In the genomic region with DNA sequence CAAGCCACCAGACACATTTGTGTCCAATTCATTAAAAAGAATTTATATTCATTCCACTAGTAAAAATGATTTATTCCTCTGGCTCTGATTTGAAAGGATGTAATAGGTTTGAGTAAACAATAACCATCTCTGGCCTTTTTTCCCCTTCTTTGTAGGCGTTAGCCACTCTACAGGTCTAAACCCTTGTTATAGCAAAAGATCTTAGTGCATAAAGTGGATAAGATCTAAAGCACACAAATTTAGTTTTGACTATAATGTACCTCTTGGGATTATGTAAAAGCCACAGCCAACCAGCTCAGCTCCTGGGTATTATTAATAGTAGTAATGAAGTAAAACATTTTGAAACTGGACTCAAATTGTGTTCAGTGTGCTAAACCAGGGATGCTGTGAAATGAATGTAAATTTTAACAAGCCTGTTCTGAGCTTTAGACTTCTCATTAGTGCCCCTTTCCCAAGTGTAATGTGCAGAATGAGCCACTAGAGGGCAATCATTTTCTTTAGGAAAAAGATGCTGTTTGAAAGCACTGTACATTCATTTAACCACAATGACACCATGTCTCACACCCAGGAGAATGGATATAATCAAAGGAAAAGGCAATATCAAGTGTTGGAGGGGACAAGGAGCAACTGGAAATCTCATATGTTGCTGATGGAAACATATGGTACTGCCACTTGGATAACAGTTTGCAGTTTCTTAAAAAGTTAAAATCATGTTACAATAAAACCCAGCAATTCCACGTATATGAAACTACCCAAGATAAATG, we compare ENCODE assay signal across 8 cellular contexts.
DNase-seq lines count a peak whose midpoint lies in the region; ATAC-seq, FAIRE-seq and TF ChIP-seq lines count a peak whose summit lies in the region.

No MANE protein-coding gene starts in this region.

- POLR2A ChIA-PET in BJ (lab: Charles Lee) = no interaction called here
- POLR2A ChIA-PET in naive thymus-derived CD8-positive, alpha-beta T cell (lab: Charles Lee) = interaction anchor here (0.6 to 1.8 kb wide), 2 partner anchors 13 to 85 kb away, joined by 5 to 6 read pairs; no protein-coding TSS in a partner anchor

- peaks cover 0 to 6% (median under 1%) of the 10 kb centered on the region in 4 donors for H3K4me1 Mint-ChIP-seq in naive thymus-derived CD8-positive, alpha-beta T cell

- no peak for TF ChIP-seq POLR2A in esophagus squamous epithelium (IDR thresholded peaks at IDR 0.05)

- H3K27ac ChIP-seq in esophagus squamous epithelium = no peak overlapping the region

- no peaks in the 10 kb centered on the region for H3K36me3 ChIP-seq in BJ (ENCODE audit: control insufficient read depth, insufficient read depth, low read length)
- peaks cover 0 to 5% (median 0%) of the 10 kb centered on the region in 3 donors for H3K36me3 ChIP-seq in esophagus squamous epithelium

- DNase-seq in BJ (ENCODE audit: low read depth) = peak; percentile 23
- DNase-seq in NCI-H345 treated with DMSO at 0.1 percent for 48 hours (lab: John Stamatoyannopoulos, UW; ENCODE audit: unreplicated experiment) = peak; percentile 22
- DNase-seq in activated CD4-positive, alpha-beta T cell treated with anti-CD3 and anti-CD28 coated beads for 48 hours = peak; percentile 50
- no peak for DNase-seq in esophagus squamous epithelium (lab: John Stamatoyannopoulos, UW)
- peak in 9 of 10 donors; percentile 9 to 73 (median 54) for DNase-seq in naive thymus-derived CD8-positive, alpha-beta T cell
- peak; percentile 46 for DNase-seq in urothelium cell line (ENCODE audit: low spot score)

- whole genome bisulfite sequencing in esophagus squamous epithelium, 2 donors = 34 to 40% methylated on average over 2 of the region's 2 CpGs

- no peaks in the 10 kb centered on the region for H3K36me3 Mint-ChIP-seq in naive thymus-derived CD8-positive, alpha-beta T cell

- H3K4me3 Mint-ChIP-seq in naive thymus-derived CD8-positive, alpha-beta T cell = no peak overlapping the region

- H3K4me3 ChIP-seq in BJ (ENCODE audit: low read depth, low read length) = no peak overlapping the region
- no peak overlapping the region for H3K4me3 ChIP-seq in esophagus squamous epithelium

- peak; percentile 48 for FAIRE-seq in urothelium cell line (lab: Jason Lieb, UNC)

- CTCF ChIA-PET in BJ (lab: Yijun Ruan, JAX) = interaction anchor here (0.7 to 3.6 kb wide), 22 partner anchors 8 to 315 kb away, joined by 3 to 27 read pairs (median 4); no protein-coding TSS in a partner anchor

- H3K27me3 Mint-ChIP-seq in naive thymus-derived CD8-positive, alpha-beta T cell = no peaks in the 10 kb centered on the region

- TF ChIP-seq CTCF in BJ (IDR thresholded peaks at IDR 0.05; ENCODE audit: insufficient read depth, low read depth, low read length) (peak; percentile 83), esophagus squamous epithelium (IDR thresholded peaks at IDR 0.05) (peak; percentile 85 to 95 (median 92))

- H3K4me1 ChIP-seq in esophagus squamous epithelium = no peaks in the 10 kb centered on the region

- intact Hi-C loops in esophagus squamous epithelium (cut with DNase I) = loop anchor here (5.0 kb wide), 1 partner anchor 87 kb away; no protein-coding TSS in a partner anchor

- ATAC-seq in GM18511 (IDR thresholded peaks at IDR 0.05; ENCODE audit: unreplicated experiment) (peak; percentile 73), HG03196 (IDR thresholded peaks at IDR 0.05; ENCODE audit: unreplicated experiment) (peak; percentile 67)
- peak; percentile 66 to 82 for ATAC-seq in naive thymus-derived CD8-positive, alpha-beta T cell

- H3K27me3 ChIP-seq in BJ (ENCODE audit: control insufficient read depth, insufficient read depth, low read length) = no peaks in the 10 kb centered on the region
- no peaks in the 10 kb centered on the region for H3K27me3 ChIP-seq in esophagus squamous epithelium

- H3K27ac Mint-ChIP-seq in naive thymus-derived CD8-positive, alpha-beta T cell = no peak overlapping the region

- H3K9me3 Mint-ChIP-seq in naive thymus-derived CD8-positive, alpha-beta T cell = no peaks in the 10 kb centered on the region

- no peaks in the 10 kb centered on the region for H3K9me3 ChIP-seq in esophagus squamous epithelium
